In genomic region chr4:78517050-78517652, GRCh38 we compare ENCODE assay signal across 8 cellular contexts. TPM values are rescaled to one million over a fixed set of nuclear protein-coding genes. Genes with fewer than 3 reads are reported as not detected.
DNase-seq lines count a peak whose midpoint lies in the region; ATAC-seq and TF ChIP-seq lines count a peak whose summit lies in the region.

No MANE protein-coding gene starts in this region.

- TF ChIP-seq CTCF in NB4 (IDR thresholded peaks at IDR 0.05; ENCODE audit: low read depth, low read length) (peak; percentile 30), body of pancreas (IDR thresholded peaks at IDR 0.05) (peak in 6 of 7 experiments; percentile 48 to 74 (median 70)), lower lobe of right lung (IDR thresholded peaks at IDR 0.05) (peak; percentile 57)

- TF ChIP-seq POLR2A in NB4 (IDR thresholded peaks at IDR 0.05; ENCODE audit: extremely low read depth, insufficient read length), result no peak
- TF ChIP-seq POLR2A in body of pancreas (IDR thresholded peaks at IDR 0.05), result no peak

- intact Hi-C loops in body of pancreas (cut with DNase I), result loop anchor here (10.0 kb wide), 1 partner anchor 552 kb away; no protein-coding TSS in a partner anchor
- intact Hi-C loops in lower lobe of right lung (cut with DNase I), result no loop called here

- peak; percentile 6 for DNase-seq in GF-D8 (lab: John Stamatoyannopoulos, UW)
- DNase-seq in NB4 (ENCODE audit: low read depth), result peak; percentile 25
- DNase-seq in body of pancreas, result peak in 1 of 4 donors; percentile 14
- DNase-seq in lower lobe of right lung, result no peak
- no peak for DNase-seq in stimulated activated naive CD4-positive, alpha-beta T cell treated with Interleukin-2 at 50 U/mL for 16 hours (lab: John Stamatoyannopoulos, UW)
- no peak for DNase-seq in T-helper 1 cell

- H3K27ac ChIP-seq in body of pancreas (no peak overlapping the region), lower lobe of right lung (no peak overlapping the region)

- peak; percentile 56 for ATAC-seq in body of pancreas
- no peak for ATAC-seq in lower lobe of right lung
- no peak for ATAC-seq in GM18873 (IDR thresholded peaks at IDR 0.05; ENCODE audit: low FRiP score, unreplicated experiment)
- ATAC-seq in HG03280 (IDR thresholded peaks at IDR 0.05; ENCODE audit: unreplicated experiment), result no peak

- H3K4me3 ChIP-seq in NB4 (ENCODE audit: low read depth, low read length) (no peak overlapping the region), body of pancreas (no peak overlapping the region), lower lobe of right lung (no peak overlapping the region)

- H3K9me3 ChIP-seq in body of pancreas (no peaks in the 10 kb centered on the region), lower lobe of right lung (no peaks in the 10 kb centered on the region)

- H3K36me3 ChIP-seq in body of pancreas (replicated peaks in 1 of 2; ENCODE audit: insufficient read depth in 1 of 2, low read depth in 2 of 2) (no peaks in the 10 kb centered on the region), lower lobe of right lung (no peaks in the 10 kb centered on the region)

- no peaks in the 10 kb centered on the region for H3K27me3 ChIP-seq in body of pancreas
- no peaks in the 10 kb centered on the region for H3K27me3 ChIP-seq in lower lobe of right lung (ENCODE audit: low read depth)

- H3K4me1 ChIP-seq in body of pancreas, result peaks cover 6% of the 10 kb centered on the region
- peaks cover 6% of the 10 kb centered on the region for H3K4me1 ChIP-seq in lower lobe of right lung

- 8 to 16% methylated on average over 3 of the region's 3 CpGs for WGBS in body of pancreas, 2 donors

RNA-seq across cellular contexts. Expression of gene ANXA3, which starts 34.4 kb away (rescaled TPM):
- total RNA-seq in body of pancreas (10 to 100 TPM; 35.9 to 65.1 TPM), lower lobe of right lung (148 TPM)

Comparison
In these comparisons a context has a peak if more than half of its experiments do, and no peak if none do; other contexts are left out.
1. DNase-seq: peak in GF-D8 (single experiment) and NB4 (single experiment); none in lower lobe of right lung (single experiment), stimulated activated naive CD4-positive, alpha-beta T cell treated with Interleukin-2 at 50 U/mL for 16 hours (single experiment) and T-helper 1 cell (0 of 5).
2. Peak in every context shown above with its lines, with median percentiles within 50 percentile points of each other: CTCF ChIP-seq.